In genomic region chr2:32948266-32948665, GRCh38 we compare ENCODE assay signal across 8 cellular contexts. TPM values are rescaled to one million over a fixed set of nuclear protein-coding genes. Genes with fewer than 3 reads are reported as not detected.
DNase-seq lines count a peak whose midpoint lies in the region; ATAC-seq and TF ChIP-seq lines count a peak whose summit lies in the region.

No MANE protein-coding gene starts in this region.

- peaks cover 54% of the 10 kb centered on the region for H3K79me2 ChIP-seq in OCI-LY7 (ENCODE audit: insufficient read depth, low read depth, low read length)
- H3K79me2 ChIP-seq in osteoblast (ENCODE audit: insufficient read depth, low read length): no peaks in the 10 kb centered on the region

- no peak overlapping the region for H3K4me3 ChIP-seq in CD8-positive, alpha-beta T cell (ENCODE audit: low read depth, low read length)
- peak overlapping the region; percentile 71 for H3K4me3 ChIP-seq in OCI-LY7 (ENCODE audit: low read depth, low read length, poor library complexity, severe bottlenecking)
- H3K4me3 ChIP-seq in esophagus (ENCODE audit: low read depth in 1 of 2, low read length in 2 of 2): peak overlapping the region; percentile 63 to 75
- H3K4me3 ChIP-seq in osteoblast (ENCODE audit: insufficient read depth, low read length): peak overlapping the region; percentile 82

- 69 to 70% methylated on average over 3 of the region's 3 CpGs for WGBS in esophagus, 2 donors

- intact Hi-C loops in CD8-positive, alpha-beta T cell (cut with DNase I, micrococcal nuclease): no loop called here
- intact Hi-C loops in OCI-LY7 (cut with micrococcal nuclease; ENCODE audit: unreplicated experiment): loop anchor here (5.0 kb wide), 3 partner anchors 84 to 424 kb away; partner anchors contain the start of gene TTC27

- no peak for ATAC-seq in CD8-positive, alpha-beta T cell
- no peak for ATAC-seq in HG03439 (IDR thresholded peaks at IDR 0.05; ENCODE audit: unreplicated experiment)

- CTCF ChIA-PET in CD8-positive, alpha-beta T cell (lab: Charles Lee): no interaction called here
- CTCF ChIA-PET in OCI-LY7 (lab: Charles Lee; ENCODE audit: unreplicated experiment): no interaction called here

- no peaks in the 10 kb centered on the region for H3K36me3 Mint-ChIP-seq in CD8-positive, alpha-beta T cell

- peaks cover 37% of the 10 kb centered on the region for H3K27me3 Mint-ChIP-seq in CD8-positive, alpha-beta T cell (ENCODE audit: low read depth)

- H3K27me3 ChIP-seq in CD8-positive, alpha-beta T cell (ENCODE audit: insufficient read depth, low read length): no peaks in the 10 kb centered on the region
- H3K27me3 ChIP-seq in esophagus (ENCODE audit: control insufficient read depth in 1 of 2, insufficient read depth in 2 of 2, low read length in 2 of 2) (no peaks in the 10 kb centered on the region), osteoblast (ENCODE audit: insufficient read depth, low read length) (no peaks in the 10 kb centered on the region)

- peak overlapping the region; percentile 77 for H3K4me3 Mint-ChIP-seq in CD8-positive, alpha-beta T cell

- no peak for TF ChIP-seq CTCF in CD8-positive, alpha-beta T cell (IDR thresholded peaks at IDR 0.05)
- TF ChIP-seq CTCF in OCI-LY7 (conservative IDR thresholded peaks at IDR 0.05; ENCODE audit: low read length) (no peak), osteoblast (IDR thresholded peaks at IDR 0.05; ENCODE audit: extremely low read depth, low read depth, low read length) (no peak)

- H3K9me2 ChIP-seq in OCI-LY7 (ENCODE audit: insufficient read depth, low read length): no peaks in the 10 kb centered on the region

- DNase-seq in CD8-positive, alpha-beta T cell: no peak
- no peak for DNase-seq in OCI-LY7 (ENCODE audit: low spot score)
- DNase-seq in osteoblast (ENCODE audit: insufficient read length, low spot score, missing footprints): no peak
- no peak for DNase-seq in SHP77 treated with DMSO at 0.1 percent for 48 hours (lab: John Stamatoyannopoulos, UW)
- no peak for DNase-seq in middle frontal gyrus (ENCODE audit: extremely low spot score, low spot score)
- DNase-seq in NCI-H524 treated with DMSO at 0.1 percent for 48 hours (lab: John Stamatoyannopoulos, UW): no peak

- no peaks in the 10 kb centered on the region for H3K9me3 Mint-ChIP-seq in CD8-positive, alpha-beta T cell

- H4K20me1 ChIP-seq in OCI-LY7 (ENCODE audit: insufficient read depth, low read length): no peaks in the 10 kb centered on the region
- H4K20me1 ChIP-seq in osteoblast (ENCODE audit: insufficient read depth, low read length): no peaks in the 10 kb centered on the region

- BruUV-seq in OCI-LY7 (replicated peaks; lab: Mats Ljungman, UMichigan): no TSS peak

- H2AFZ ChIP-seq in OCI-LY7 (ENCODE audit: low read length): no peak overlapping the region
- H2AFZ ChIP-seq in osteoblast (ENCODE audit: low read length): no peak overlapping the region

- no peaks in the 10 kb centered on the region for H3K4me1 ChIP-seq in CD8-positive, alpha-beta T cell (ENCODE audit: insufficient read depth, low read length)
- H3K4me1 ChIP-seq in OCI-LY7 (ENCODE audit: insufficient read depth, low read length, poor library complexity, severe bottlenecking) (peaks cover 62% of the 10 kb centered on the region), esophagus (ENCODE audit: control insufficient read depth in 2 of 2, insufficient read depth in 2 of 2, low read length in 1 of 2) (no peaks in the 10 kb centered on the region), osteoblast (ENCODE audit: insufficient read depth, low read length) (no peaks in the 10 kb centered on the region)

- H3K9me3 ChIP-seq in CD8-positive, alpha-beta T cell (ENCODE audit: low read length): no peaks in the 10 kb centered on the region
- H3K9me3 ChIP-seq in OCI-LY7 (ENCODE audit: low read length) (peaks cover 6% of the 10 kb centered on the region; the same call in 1 of the 2 replicates), esophagus (ENCODE audit: control insufficient read depth in 2 of 2, insufficient read depth in 1 of 2, low read depth in 1 of 2, low read length in 1 of 2) (no peaks in the 10 kb centered on the region), osteoblast (ENCODE audit: low read depth, low read length) (no peaks in the 10 kb centered on the region)

- H3K27ac ChIP-seq in CD8-positive, alpha-beta T cell (ENCODE audit: low read depth, low read length): no peak overlapping the region
- H3K27ac ChIP-seq in OCI-LY7 (ENCODE audit: low read depth, low read length, poor library complexity, severe bottlenecking) (peak overlapping the region; percentile 78), esophagus (ENCODE audit: low read depth in 2 of 2, low read length in 1 of 2) (no peak overlapping the region), osteoblast (ENCODE audit: low read depth, low read length) (no peak overlapping the region)

- H3K36me3 ChIP-seq in CD8-positive, alpha-beta T cell (ENCODE audit: insufficient read depth, low read length): no peaks in the 10 kb centered on the region
- peaks cover 40% of the 10 kb centered on the region for H3K36me3 ChIP-seq in OCI-LY7 (ENCODE audit: insufficient read depth, low read length)
- no peaks in the 10 kb centered on the region for H3K36me3 ChIP-seq in esophagus (ENCODE audit: control insufficient read depth in 2 of 2, insufficient read depth in 2 of 2, low read length in 1 of 2)
- no peaks in the 10 kb centered on the region for H3K36me3 ChIP-seq in osteoblast (ENCODE audit: insufficient read depth, low read length)

- POLR2A ChIA-PET in CD8-positive, alpha-beta T cell (lab: Charles Lee): no interaction called here
- POLR2A ChIA-PET in OCI-LY7 (lab: Charles Lee): interaction anchor here (1.0 to 1.4 kb wide), 5 partner anchors 9 to 138 kb away, joined by 3 to 7 read pairs (median 4); no protein-coding TSS in a partner anchor

- H3K27ac Mint-ChIP-seq in CD8-positive, alpha-beta T cell: no peak overlapping the region

- peaks cover 3% of the 10 kb centered on the region for H3K4me1 Mint-ChIP-seq in CD8-positive, alpha-beta T cell (ENCODE audit: low read depth)

- peak overlapping the region; percentile 90 for H3K4me2 ChIP-seq in OCI-LY7 (ENCODE audit: low read length)
- H3K4me2 ChIP-seq in osteoblast (ENCODE audit: insufficient read depth, low read length): peak overlapping the region; percentile 90

RNA-seq across cellular contexts. Expression of gene LTBP1, which starts 1.5 kb away (rescaled TPM):
- not detected for total RNA-seq in CD8-positive, alpha-beta T cell
- total RNA-seq in OCI-LY7 (2014; rRNA removed; shearing (Covaris generic)): 59.8 and 61.1 TPM in 2 replicates
- total RNA-seq in OCI-LY7 (2022) (72.4 and 82.6 TPM in 2 replicates), osteoblast (158 and 224 TPM in 2 replicates)
- 10 to 100 TPM in 1 of 2 donors, 1 to 10 TPM in 1; 4.3 to 13.9 TPM for polyA plus RNA-seq in esophagus

Comparison
In these comparisons a context has a peak if more than half of its experiments do, and no peak if none do; other contexts are left out.
1. RNA of gene LTBP1, which starts 1.5 kb away (total RNA-seq): 158 to 224 TPM in osteoblast and 59.8 to 82.6 TPM in OCI-LY7; not detected in CD8-positive, alpha-beta T cell; every median in the first group is over 10 times any median in the second.